ENCODE assay signal across 1 cellular context in the genomic region with DNA sequence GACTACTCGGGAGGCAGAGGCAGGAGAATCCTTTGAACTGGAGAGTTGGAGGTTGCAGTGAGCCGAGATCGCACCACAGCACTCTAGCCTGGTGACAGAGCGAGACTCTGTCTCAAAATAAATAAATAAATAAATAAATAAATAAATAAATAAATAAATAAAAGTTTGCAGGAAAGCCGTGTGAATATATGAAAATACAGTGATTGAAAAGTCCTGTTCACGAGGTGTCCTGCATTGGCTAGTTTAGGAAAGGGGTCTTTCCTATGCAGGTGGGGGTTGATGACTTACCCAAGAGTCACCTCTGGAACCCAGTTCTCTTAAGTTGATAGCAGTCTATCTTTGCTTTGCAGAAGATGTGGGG.
TF ChIP-seq lines count a peak whose summit lies in the region.

No MANE protein-coding gene starts in this region.

TF ChIP-seq in GM12878, 131 proteins besides CTCF, POLR2A, EP300 and RAD21:
- TF ChIP-seq ESRRA (IDR thresholded peaks at IDR 0.05; ENCODE audit: low read length): no peak
TF ChIP-seq in GM12878: peak in this region for 0.
